25 cellular contexts compared by ENCODE assay signal in genomic region chrX:71250856-71251255, GRCh38. TPM values are rescaled to one million over a fixed set of nuclear protein-coding genes. Genes with fewer than 3 reads are reported as not detected.
DNase-seq lines count a peak whose midpoint lies in the region; ATAC-seq, FAIRE-seq and TF ChIP-seq lines count a peak whose summit lies in the region.
"Had no signal": no experiment of that assay in that cellular context is flagged by ENCODE, and none has a peak within 500 bp of the region (broad histone marks: within the 10 kb centered on the region; RNA-seq: fewer than 3 reads in every experiment).

No MANE protein-coding gene starts in this region.

- no peaks in the 10 kb centered on the region for H3K27me3 ChIP-seq in naive thymus-derived CD4-positive, alpha-beta T cell (ENCODE audit: control insufficient read depth in 2 of 2, insufficient read depth in 2 of 2, low read length in 2 of 2)
- H3K27me3 ChIP-seq in testis (no peaks in the 10 kb centered on the region), trophoblast cell (ENCODE audit: insufficient read depth, low read length) (no peaks in the 10 kb centered on the region)
- H3K27me3 ChIP-seq: brain microvascular endothelial cell, foreskin keratinocyte, ovary, tibial artery had no signal

- peaks cover 9% of the 10 kb centered on the region for H3K79me1 ChIP-seq in trophoblast cell (ENCODE audit: low read length)

- H3K36me3 Mint-ChIP-seq in CD14-positive monocyte = peaks cover 37 to 40% of the 10 kb centered on the region in 2 donors
- peaks cover 10% of the 10 kb centered on the region for H3K36me3 Mint-ChIP-seq in activated naive CD8-positive, alpha-beta T cell treated with anti-CD3 and anti-CD28 coated beads for 36 hours
- peaks cover 0 to 9% (median 4%) of the 10 kb centered on the region in 5 donors for H3K36me3 Mint-ChIP-seq in naive thymus-derived CD4-positive, alpha-beta T cell

- TF ChIP-seq CTCF in CD14-positive monocyte (IDR thresholded peaks at IDR 0.05) = no peak
- TF ChIP-seq CTCF in testis (IDR thresholded peaks at IDR 0.05) = no peak

- H3K27me3 Mint-ChIP-seq in CD14-positive monocyte (ENCODE audit: low read depth in 3 of 3) = peaks cover 0 to 11% (median 0%) of the 10 kb centered on the region in 3 donors
- H3K27me3 Mint-ChIP-seq in activated naive CD8-positive, alpha-beta T cell treated with anti-CD3 and anti-CD28 coated beads for 36 hours = no peaks in the 10 kb centered on the region
- no peaks in the 10 kb centered on the region for H3K27me3 Mint-ChIP-seq in naive thymus-derived CD4-positive, alpha-beta T cell
- H3K27me3 Mint-ChIP-seq: CD4-positive, CD25-positive, alpha-beta regulatory T cell had no signal

- peak overlapping the region; percentile 77 for H3K4me3 Mint-ChIP-seq in CD14-positive monocyte
- H3K4me3 Mint-ChIP-seq in activated naive CD8-positive, alpha-beta T cell treated with anti-CD3 and anti-CD28 coated beads for 36 hours = peak overlapping the region; percentile 47
- peak overlapping the region in 1 of 10 donors; percentile 2 for H3K4me3 Mint-ChIP-seq in naive thymus-derived CD4-positive, alpha-beta T cell

- H3K9me3 Mint-ChIP-seq in CD14-positive monocyte = peaks cover 0 to 2% (median 0%) of the 10 kb centered on the region in 7 donors
- no peaks in the 10 kb centered on the region for H3K9me3 Mint-ChIP-seq in activated naive CD8-positive, alpha-beta T cell treated with anti-CD3 and anti-CD28 coated beads for 36 hours
- peaks cover 0 to 3% (median 0%) of the 10 kb centered on the region in 11 donors for H3K9me3 Mint-ChIP-seq in naive thymus-derived CD4-positive, alpha-beta T cell
- H3K9me3 Mint-ChIP-seq: CD4-positive, CD25-positive, alpha-beta regulatory T cell; immature natural killer cell had no signal

- H3K36me3 ChIP-seq in naive thymus-derived CD4-positive, alpha-beta T cell (ENCODE audit: control insufficient read depth in 2 of 3, insufficient read depth in 3 of 3, low read length in 3 of 3) = peaks cover 0 to 44% (median 2%) of the 10 kb centered on the region in 3 experiments
- H3K36me3 ChIP-seq in testis (ENCODE audit: low read depth, missing control alignments) (no peaks in the 10 kb centered on the region), trophoblast cell (ENCODE audit: control insufficient read depth in 1 of 2, insufficient read depth in 2 of 2, low read length in 2 of 2) (peaks cover 42 to 47% of the 10 kb centered on the region in 2 experiments)
- H3K36me3 ChIP-seq: ovary had no signal

- DNase-seq in CD14-positive monocyte (ENCODE audit: low spot score) = no peak
- DNase-seq in GM12891 (ENCODE audit: insufficient read length, low spot score) = no peak
- no peak for DNase-seq in activated naive CD8-positive, alpha-beta T cell treated with anti-CD3 and anti-CD28 coated beads for 36 hours
- no peak for DNase-seq in naive thymus-derived CD4-positive, alpha-beta T cell
- DNase-seq in testis = no peak
- no peak for DNase-seq in trophoblast cell
- no peak for DNase-seq in activated CD8-positive, alpha-beta memory T cell treated with anti-CD3 and anti-CD28 coated beads, Interleukin-2, amount 50 U/mL, for 4 hours
- no peak for DNase-seq in pons (ENCODE audit: low spot score)
- DNase-seq: brain microvascular endothelial cell; effector CD4-positive, alpha-beta T cell; EL; foreskin keratinocyte; immature natural killer cell; NCI-H1048; NCI-H1694 treated with DMSO at 0.1 percent for 48 hours; ovary; right cardiac atrium; T1000; tibial artery had no signal

- CTCF ChIA-PET in naive thymus-derived CD4-positive, alpha-beta T cell (lab: Charles Lee) = no interaction called here

- no peak for ATAC-seq in naive thymus-derived CD4-positive, alpha-beta T cell
- ATAC-seq: foreskin keratinocyte, left lobe of liver, right cardiac atrium, SK-N-SH treated with all-trans-retinoic acid at 6 μM for 48 hours had no signal

- H3K9me3 ChIP-seq in naive thymus-derived CD4-positive, alpha-beta T cell (ENCODE audit: control insufficient read depth in 2 of 3, low read length in 3 of 3) = no peaks in the 10 kb centered on the region
- no peaks in the 10 kb centered on the region for H3K9me3 ChIP-seq in testis
- H3K9me3 ChIP-seq in trophoblast cell (ENCODE audit: insufficient read depth, low read depth, low read length) = no peaks in the 10 kb centered on the region
- H3K9me3 ChIP-seq: ovary, tibial artery had no signal

- WGBS in testis, 2 donors = 39% methylated on average over 10 of the region's 10 CpGs; no CpG with 5 or more reads in 1 of the 2 donors
- WGBS in trophoblast cell (ENCODE audit: extremely low coverage, insufficient coverage, insufficient read length) = no CpG with 5 or more reads among the region's 10 CpGs

- POLR2A ChIA-PET in naive thymus-derived CD4-positive, alpha-beta T cell (lab: Charles Lee) = no interaction called here

- no peak overlapping the region for H2AK5ac ChIP-seq in trophoblast cell (ENCODE audit: low read length)

- FAIRE-seq in GM12891 (lab: Jason Lieb, UNC) = peak; percentile 69
- FAIRE-seq: D721Med had no signal

- no peak overlapping the region for H3K23ac ChIP-seq in trophoblast cell (ENCODE audit: low read length)

- no peak overlapping the region for H4K8ac ChIP-seq in trophoblast cell (ENCODE audit: low read depth, low read length)

- no peak overlapping the region for H2BK5ac ChIP-seq in trophoblast cell (ENCODE audit: low read depth, low read length, poor library complexity)

- H3K27ac Mint-ChIP-seq in CD14-positive monocyte = peak overlapping the region in 3 of 7 donors; percentile 32 to 63 (median 57)
- H3K27ac Mint-ChIP-seq in activated naive CD8-positive, alpha-beta T cell treated with anti-CD3 and anti-CD28 coated beads for 36 hours = peak overlapping the region; percentile 63
- H3K27ac Mint-ChIP-seq in naive thymus-derived CD4-positive, alpha-beta T cell = peak overlapping the region in 7 of 9 donors; percentile 17 to 54 (median 29)

- peaks cover 36% of the 10 kb centered on the region for H3K4me1 Mint-ChIP-seq in CD14-positive monocyte
- peaks cover 31% of the 10 kb centered on the region for H3K4me1 Mint-ChIP-seq in activated naive CD8-positive, alpha-beta T cell treated with anti-CD3 and anti-CD28 coated beads for 36 hours
- peaks cover 0 to 29% (median 18%) of the 10 kb centered on the region in 7 donors for H3K4me1 Mint-ChIP-seq in naive thymus-derived CD4-positive, alpha-beta T cell

- no peak overlapping the region for H3K4me3 ChIP-seq in naive thymus-derived CD4-positive, alpha-beta T cell (ENCODE audit: low read length)
- H3K4me3 ChIP-seq in testis = no peak overlapping the region
- no peak overlapping the region for H3K4me3 ChIP-seq in trophoblast cell (ENCODE audit: low read depth, low read length)
- H3K4me3 ChIP-seq: ovary, tibial artery had no signal

- no peak overlapping the region for H4K91ac ChIP-seq in trophoblast cell (ENCODE audit: low read depth, low read length)

- no peak overlapping the region for H3K27ac ChIP-seq in naive thymus-derived CD4-positive, alpha-beta T cell (ENCODE audit: low read depth, low read length)
- H3K27ac ChIP-seq in testis = no peak overlapping the region
- no peak overlapping the region for H3K27ac ChIP-seq in trophoblast cell (ENCODE audit: low read depth, low read length)
- H3K27ac ChIP-seq: brain microvascular endothelial cell, foreskin keratinocyte, tibial artery had no signal

- H3K4me1 ChIP-seq in naive thymus-derived CD4-positive, alpha-beta T cell (ENCODE audit: control insufficient read depth in 2 of 2, insufficient read depth in 2 of 2, low read length in 2 of 2) = peaks cover 0 to 20% of the 10 kb centered on the region in 2 donors
- H3K4me1 ChIP-seq in testis = peaks cover 6% of the 10 kb centered on the region
- H3K4me1 ChIP-seq in trophoblast cell (ENCODE audit: control insufficient read depth in 1 of 2, insufficient read depth in 2 of 2, low read length in 2 of 2) = peaks cover 6 to 9% of the 10 kb centered on the region in 2 experiments
- H3K4me1 ChIP-seq: foreskin keratinocyte had no signal

- H3K9ac ChIP-seq in trophoblast cell (ENCODE audit: low read length) = no peak overlapping the region

- peaks cover 2% of the 10 kb centered on the region for H3K79me2 ChIP-seq in trophoblast cell (ENCODE audit: control insufficient read depth, insufficient read depth, low read length, poor library complexity)

- H3K4ac ChIP-seq in trophoblast cell (ENCODE audit: low read depth, low read length) = no peak overlapping the region

- H2AFZ ChIP-seq in trophoblast cell (ENCODE audit: insufficient read depth, low read length, poor library complexity) = no peak overlapping the region

- intact Hi-C loops in CD14-positive monocyte (cut with micrococcal nuclease) (loop anchor here in 1 of 2 donors (10.0 kb wide), 1 partner anchor 56 kb away; no protein-coding TSS in a partner anchor), testis (cut with DNase I; ENCODE audit: low total_unique reads) (loop anchor here (10.0 kb wide), 1 partner anchor 66 kb away; no protein-coding TSS in a partner anchor)
- intact Hi-C loops in naive thymus-derived CD4-positive, alpha-beta T cell (cut with micrococcal nuclease) = no loop called here

- no peak overlapping the region for H3K4me2 ChIP-seq in trophoblast cell (ENCODE audit: low read length)

- no peak overlapping the region for H2BK120ac ChIP-seq in trophoblast cell (ENCODE audit: insufficient read depth, low read length, poor library complexity)

- no peak overlapping the region for H3K18ac ChIP-seq in trophoblast cell (ENCODE audit: low read length)

- no peak overlapping the region for H4K12ac ChIP-seq in trophoblast cell (ENCODE audit: low read depth, low read length)

- no peak overlapping the region for H2BK12ac ChIP-seq in trophoblast cell (ENCODE audit: low read length)

- TF ChIP-seq POLR2A in GM12891 (IDR thresholded peaks at IDR 0.05; ENCODE audit: low read depth, low read length) (no peak), testis (IDR thresholded peaks at IDR 0.05) (no peak)

- H3K14ac ChIP-seq in trophoblast cell (ENCODE audit: low read length) = no peak overlapping the region

RNA-seq across cellular contexts. Expression of gene ZMYM3, which starts 3.1 kb away (rescaled TPM):
- polyA plus RNA-seq in CD14-positive monocyte (1 to 10 TPM; 3.9 to 4.8 TPM), testis (ENCODE audit: insufficient read depth, low read depth, low replicate concordance) (36.8 TPM)
- polyA plus RNA-seq in GM12891 (2012; ENCODE audit: low read depth, missing spikeins) = 15.8 TPM
- 10 to 100 TPM; 22.9 to 25.1 TPM for total RNA-seq in activated naive CD8-positive, alpha-beta T cell treated with anti-CD3 and anti-CD28 coated beads for 36 hours
- total RNA-seq in naive thymus-derived CD4-positive, alpha-beta T cell = 10 to 100 TPM; 21.2 to 34.1 (median 21.6) TPM
- 1 to 10 TPM; 6.7 to 7.8 TPM for polyA plus RNA-seq in naive thymus-derived CD4-positive, alpha-beta T cell
- total RNA-seq in testis = 10 to 100 TPM; 67.6 to 97.1 TPM
- 22.7 and 23.5 TPM in 2 replicates for polyA plus RNA-seq in trophoblast cell (2013)

RNA-seq across cellular contexts. Expression of gene GJB1, which starts 27.8 kb away (rescaled TPM):
- polyA plus RNA-seq in CD14-positive monocyte = not detected
- polyA plus RNA-seq in GM12891 (2012; ENCODE audit: low read depth, missing spikeins) = not detected
- not detected for total RNA-seq in activated naive CD8-positive, alpha-beta T cell treated with anti-CD3 and anti-CD28 coated beads for 36 hours
- total RNA-seq in naive thymus-derived CD4-positive, alpha-beta T cell = not detected
- not detected for polyA plus RNA-seq in naive thymus-derived CD4-positive, alpha-beta T cell
- 10 to 100 TPM; 22.8 to 78.5 TPM for total RNA-seq in testis
- polyA plus RNA-seq in testis (ENCODE audit: insufficient read depth, low read depth, low replicate concordance) = 26.2 TPM
- not detected in 2 replicates for polyA plus RNA-seq in trophoblast cell (2013)
- total RNA-seq: activated CD8-positive, alpha-beta memory T cell treated with anti-CD3 and anti-CD28 coated beads for 36 hours; CD4-positive, CD25-positive, alpha-beta regulatory T cell; foreskin keratinocyte; myocyte; right cardiac atrium had no signal
- polyA plus RNA-seq: CD4-positive, CD25-positive, alpha-beta regulatory T cell; foreskin keratinocyte; immature natural killer cell had no signal

RNA-seq across cellular contexts. Expression of gene NONO, which starts 32.6 kb away (rescaled TPM):
- polyA plus RNA-seq in CD14-positive monocyte (100 to 1,000 TPM; 111 to 122 TPM), testis (ENCODE audit: insufficient read depth, low read depth, low replicate concordance) (174 TPM)
- 244 TPM for polyA plus RNA-seq in GM12891 (2012; ENCODE audit: low read depth, missing spikeins)
- 100 to 1,000 TPM; 521 to 536 TPM for total RNA-seq in activated naive CD8-positive, alpha-beta T cell treated with anti-CD3 and anti-CD28 coated beads for 36 hours
- 100 to 1,000 TPM; 334 to 488 (median 371) TPM for total RNA-seq in naive thymus-derived CD4-positive, alpha-beta T cell
- polyA plus RNA-seq in naive thymus-derived CD4-positive, alpha-beta T cell = 100 to 1,000 TPM; 184 to 220 TPM
- total RNA-seq in testis = 100 to 1,000 TPM; 203 to 262 TPM
- polyA plus RNA-seq in trophoblast cell (2013) = 353 and 365 TPM in 2 replicates

RNA-seq across cellular contexts. Expression of gene ITGB1BP2, which starts 50.7 kb away (rescaled TPM):
- not detected for polyA plus RNA-seq in CD14-positive monocyte
- 1.9 TPM for polyA plus RNA-seq in GM12891 (2012; ENCODE audit: low read depth, missing spikeins)
- total RNA-seq in activated naive CD8-positive, alpha-beta T cell treated with anti-CD3 and anti-CD28 coated beads for 36 hours = 1 to 10 TPM; 4.9 to 5.6 TPM
- total RNA-seq in naive thymus-derived CD4-positive, alpha-beta T cell = 1 to 10 TPM; 2.4 to 6.0 (median 4.6) TPM
- polyA plus RNA-seq in naive thymus-derived CD4-positive, alpha-beta T cell = not detected
- 10 to 100 TPM in 1 of 2 donors, 1 to 10 TPM in 1; 6.1 to 12.4 TPM for total RNA-seq in testis
- 2.0 TPM for polyA plus RNA-seq in testis (ENCODE audit: insufficient read depth, low read depth, low replicate concordance)
- 0.26 and 0.40 TPM in 2 replicates for polyA plus RNA-seq in trophoblast cell (2013)
- polyA plus RNA-seq: CD4-positive, CD25-positive, alpha-beta regulatory T cell; immature natural killer cell had no signal

Comparison
In these comparisons a context has a peak if more than half of its experiments do, and no peak if none do; other contexts are left out.
1. RNA of gene GJB1, which starts 27.8 kb away (total RNA-seq): 22.8 to 78.5 TPM in testis; not detected in activated naive CD8-positive, alpha-beta T cell treated with anti-CD3 and anti-CD28 coated beads for 36 hours and not detected in naive thymus-derived CD4-positive, alpha-beta T cell; every median in the first group is over 10 times any median in the second.